In genomic region chr16:2884041-2884451, GRCh38 we compare ENCODE assay signal across 1 cellular context.
TF ChIP-seq lines count a peak whose summit lies in the region.

No MANE protein-coding gene starts in this region.

TF ChIP-seq in HepG2, 621 proteins besides CTCF, POLR2A, EP300 and RAD21:
- no peak for TF ChIP-seq PHF20 (CRISPR knock-in tag; IDR thresholded peaks at IDR 0.05)
- no peak for TF ChIP-seq ZBTB26 (CRISPR knock-in tag; IDR thresholded peaks at IDR 0.05; ENCODE audit: borderline replicate concordance)
- TF ChIP-seq HNF4G (IDR thresholded peaks at IDR 0.05; ENCODE audit: borderline replicate concordance, low read depth, low read length): no peak
- no peak for TF ChIP-seq HNF4G (CRISPR knock-in tag; IDR thresholded peaks at IDR 0.05; ENCODE audit: borderline replicate concordance, low read depth)
- no peak for TF ChIP-seq SIN3A (IDR thresholded peaks at IDR 0.05; ENCODE audit: borderline replicate concordance, low read depth, low read length)
- no peak for TF ChIP-seq ZSCAN30 (CRISPR knock-in tag; IDR thresholded peaks at IDR 0.05)
- TF ChIP-seq ZNF142 (CRISPR knock-in tag; IDR thresholded peaks at IDR 0.05): no peak
- TF ChIP-seq ZFP82 (CRISPR knock-in tag; IDR thresholded peaks at IDR 0.05; ENCODE audit: borderline replicate concordance): no peak
- TF ChIP-seq ZFP36 (IDR thresholded peaks at IDR 0.05; ENCODE audit: borderline replicate concordance, low read depth, low read length, partially characterized antibody): no peak
- no peak for TF ChIP-seq MNT (IDR thresholded peaks at IDR 0.05)
- no peak for TF ChIP-seq PRDM15 (CRISPR knock-in tag; IDR thresholded peaks at IDR 0.05)
TF ChIP-seq in HepG2: peak in this region for 0.
